ENCODE assay signal across 20 cellular contexts in genomic region chr22:48980409-48980808, GRCh38.
"Had no signal": no experiment of that assay in that cellular context is flagged by ENCODE, and none has a peak within 500 bp of the region (broad histone marks: within the 10 kb centered on the region; RNA-seq: fewer than 3 reads in every experiment).

No MANE protein-coding gene starts in this region.

- H3K9me3 ChIP-seq: MG63, SJSA1 had no signal

- H3K36me3 ChIP-seq: MG63, SJSA1 had no signal

- H3K4me3 ChIP-seq: MG63, SJSA1, SK-N-MC had no signal

- H3K4me1 ChIP-seq: SJSA1 had no signal

- ATAC-seq: HepG2 had no signal

- DNase-seq: IMR-90; Karpas-422; KG1; MG63; NCI-H1092; NCI-H1105 treated with DMSO at 0.1 percent for 48 hours; NCI-H1436; NCI-H1694 treated with DMSO at 0.1 percent for 48 hours; NCI-H1930; NCI-H2081; NCI-H2107; NCI-H2227 treated with DMSO at 0.1 percent for 48 hours; NK-92 treated with Interleukin-12 subunit alpha and Interleukin-12 subunit beta, amount 100 ng/mL, for 24 hours; OCI-M1; Right ventricle myocardium superior; RPMI8226; SIG-M5 had no signal

- H3K27ac ChIP-seq: SJSA1, SK-N-MC had no signal

- H3K27me3 ChIP-seq: MG63, SJSA1 had no signal
